Comparison of ENCODE assay signal across 1 cellular context in the genomic region with DNA sequence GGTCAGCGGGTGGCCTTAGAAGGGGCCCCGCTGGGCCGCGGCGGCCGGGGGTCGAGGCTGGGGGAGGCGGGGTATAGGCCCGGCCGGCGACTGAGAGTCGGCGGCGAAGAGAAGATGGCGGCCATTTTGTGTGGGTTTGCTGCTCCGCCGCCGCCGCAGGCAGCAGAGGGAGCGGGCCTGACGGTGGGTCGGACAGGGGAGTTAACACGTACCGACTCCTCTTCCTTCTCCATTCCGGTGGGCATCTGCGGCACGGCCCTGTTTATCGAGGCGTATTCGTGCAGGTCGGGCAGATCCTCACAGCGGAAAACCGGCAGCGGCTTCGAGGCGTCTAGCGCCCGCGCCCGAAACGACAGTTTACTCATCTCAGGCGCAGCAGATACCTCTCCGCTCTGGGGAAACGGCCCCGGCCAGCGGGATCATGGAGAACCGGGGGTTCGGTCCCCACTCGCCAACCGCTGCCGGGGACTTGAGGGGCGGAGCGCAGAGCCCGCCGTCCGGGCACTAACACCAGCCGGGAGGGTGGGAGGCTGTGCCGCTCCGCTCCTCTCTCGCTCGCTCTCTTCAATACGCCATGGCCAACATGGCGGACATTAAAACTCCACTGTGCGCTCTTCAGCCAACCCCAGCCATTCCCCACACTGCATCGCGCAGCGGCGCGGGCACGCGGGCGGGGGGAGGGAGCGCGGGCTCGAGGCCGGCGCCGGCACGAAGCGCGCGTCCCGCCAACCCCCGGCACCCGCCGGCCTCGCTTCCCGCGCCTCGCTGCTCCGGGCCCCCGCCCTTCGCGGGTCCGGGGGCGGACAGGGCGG.
TF ChIP-seq lines count a peak whose summit lies in the region.

A gene with protein sequence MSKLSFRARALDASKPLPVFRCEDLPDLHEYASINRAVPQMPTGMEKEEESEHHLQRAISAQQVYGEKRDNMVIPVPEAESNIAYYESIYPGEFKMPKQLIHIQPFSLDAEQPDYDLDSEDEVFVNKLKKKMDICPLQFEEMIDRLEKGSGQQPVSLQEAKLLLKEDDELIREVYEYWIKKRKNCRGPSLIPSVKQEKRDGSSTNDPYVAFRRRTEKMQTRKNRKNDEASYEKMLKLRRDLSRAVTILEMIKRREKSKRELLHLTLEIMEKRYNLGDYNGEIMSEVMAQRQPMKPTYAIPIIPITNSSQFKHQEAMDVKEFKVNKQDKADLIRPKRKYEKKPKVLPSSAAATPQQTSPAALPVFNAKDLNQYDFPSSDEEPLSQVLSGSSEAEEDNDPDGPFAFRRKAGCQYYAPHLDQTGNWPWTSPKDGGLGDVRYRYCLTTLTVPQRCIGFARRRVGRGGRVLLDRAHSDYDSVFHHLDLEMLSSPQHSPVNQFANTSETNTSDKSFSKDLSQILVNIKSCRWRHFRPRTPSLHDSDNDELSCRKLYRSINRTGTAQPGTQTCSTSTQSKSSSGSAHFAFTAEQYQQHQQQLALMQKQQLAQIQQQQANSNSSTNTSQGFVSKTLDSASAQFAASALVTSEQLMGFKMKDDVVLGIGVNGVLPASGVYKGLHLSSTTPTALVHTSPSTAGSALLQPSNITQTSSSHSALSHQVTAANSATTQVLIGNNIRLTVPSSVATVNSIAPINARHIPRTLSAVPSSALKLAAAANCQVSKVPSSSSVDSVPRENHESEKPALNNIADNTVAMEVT (minus strand): TSS at position 608 of the 812 bp plus-strand sequence. CDS start 243 bp downstream, at position 365.

TF ChIP-seq in WTC11, 78 proteins besides CTCF, POLR2A, EP300 and RAD21 (continued from another document and continues in another):
- TF ChIP-seq, protein P1, sequence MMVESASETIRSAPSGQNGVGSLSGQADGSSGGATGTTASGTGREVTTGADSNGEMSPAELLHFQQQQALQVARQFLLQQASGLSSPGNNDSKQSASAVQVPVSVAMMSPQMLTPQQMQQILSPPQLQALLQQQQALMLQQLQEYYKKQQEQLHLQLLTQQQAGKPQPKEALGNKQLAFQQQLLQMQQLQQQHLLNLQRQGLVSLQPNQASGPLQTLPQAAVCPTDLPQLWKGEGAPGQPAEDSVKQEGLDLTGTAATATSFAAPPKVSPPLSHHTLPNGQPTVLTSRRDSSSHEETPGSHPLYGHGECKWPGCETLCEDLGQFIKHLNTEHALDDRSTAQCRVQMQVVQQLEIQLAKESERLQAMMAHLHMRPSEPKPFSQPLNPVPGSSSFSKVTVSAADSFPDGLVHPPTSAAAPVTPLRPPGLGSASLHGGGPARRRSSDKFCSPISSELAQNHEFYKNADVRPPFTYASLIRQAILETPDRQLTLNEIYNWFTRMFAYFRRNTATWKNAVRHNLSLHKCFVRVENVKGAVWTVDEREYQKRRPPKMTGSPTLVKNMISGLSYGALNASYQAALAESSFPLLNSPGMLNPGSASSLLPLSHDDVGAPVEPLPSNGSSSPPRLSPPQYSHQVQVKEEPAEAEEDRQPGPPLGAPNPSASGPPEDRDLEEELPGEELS (CRISPR knock-in tag; IDR thresholded peaks at IDR 0.05), result no peak
- TF ChIP-seq, protein P2, sequence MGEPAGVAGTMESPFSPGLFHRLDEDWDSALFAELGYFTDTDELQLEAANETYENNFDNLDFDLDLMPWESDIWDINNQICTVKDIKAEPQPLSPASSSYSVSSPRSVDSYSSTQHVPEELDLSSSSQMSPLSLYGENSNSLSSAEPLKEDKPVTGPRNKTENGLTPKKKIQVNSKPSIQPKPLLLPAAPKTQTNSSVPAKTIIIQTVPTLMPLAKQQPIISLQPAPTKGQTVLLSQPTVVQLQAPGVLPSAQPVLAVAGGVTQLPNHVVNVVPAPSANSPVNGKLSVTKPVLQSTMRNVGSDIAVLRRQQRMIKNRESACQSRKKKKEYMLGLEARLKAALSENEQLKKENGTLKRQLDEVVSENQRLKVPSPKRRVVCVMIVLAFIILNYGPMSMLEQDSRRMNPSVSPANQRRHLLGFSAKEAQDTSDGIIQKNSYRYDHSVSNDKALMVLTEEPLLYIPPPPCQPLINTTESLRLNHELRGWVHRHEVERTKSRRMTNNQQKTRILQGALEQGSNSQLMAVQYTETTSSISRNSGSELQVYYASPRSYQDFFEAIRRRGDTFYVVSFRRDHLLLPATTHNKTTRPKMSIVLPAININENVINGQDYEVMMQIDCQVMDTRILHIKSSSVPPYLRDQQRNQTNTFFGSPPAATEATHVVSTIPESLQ (CRISPR knock-in tag; IDR thresholded peaks at IDR 0.05), result no peak
- no peak for TF ChIP-seq GTF2I (CRISPR knock-in tag; conservative IDR thresholded peaks at IDR 0.05)
- TF ChIP-seq RORB (CRISPR knock-in tag; IDR thresholded peaks at IDR 0.05), result no peak
- TF ChIP-seq NFE2L1 (CRISPR knock-in tag; IDR thresholded peaks at IDR 0.05), result 0 out of 2 replicates have a peak, but pooled peaks have one; percentile 6
- peak; percentile 88; the same call in 1 of the 2 replicates for TF ChIP-seq FOXP1 (CRISPR knock-in tag; IDR thresholded peaks at IDR 0.05; ENCODE audit: borderline replicate concordance)
- TF ChIP-seq NFYB (CRISPR knock-in tag; conservative IDR thresholded peaks at IDR 0.05; ENCODE audit: low read depth), result 0 out of 2 replicates have a peak, but pooled peaks have one; percentile 9
- TF ChIP-seq, protein P3, sequence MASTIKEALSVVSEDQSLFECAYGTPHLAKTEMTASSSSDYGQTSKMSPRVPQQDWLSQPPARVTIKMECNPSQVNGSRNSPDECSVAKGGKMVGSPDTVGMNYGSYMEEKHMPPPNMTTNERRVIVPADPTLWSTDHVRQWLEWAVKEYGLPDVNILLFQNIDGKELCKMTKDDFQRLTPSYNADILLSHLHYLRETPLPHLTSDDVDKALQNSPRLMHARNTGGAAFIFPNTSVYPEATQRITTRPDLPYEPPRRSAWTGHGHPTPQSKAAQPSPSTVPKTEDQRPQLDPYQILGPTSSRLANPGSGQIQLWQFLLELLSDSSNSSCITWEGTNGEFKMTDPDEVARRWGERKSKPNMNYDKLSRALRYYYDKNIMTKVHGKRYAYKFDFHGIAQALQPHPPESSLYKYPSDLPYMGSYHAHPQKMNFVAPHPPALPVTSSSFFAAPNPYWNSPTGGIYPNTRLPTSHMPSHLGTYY (CRISPR knock-in tag; IDR thresholded peaks at IDR 0.05), result no peak
- no peak; the same call in 1 of the 2 replicates for TF ChIP-seq ZNF219 (CRISPR knock-in tag; IDR thresholded peaks at IDR 0.05; ENCODE audit: borderline replicate concordance)
- TF ChIP-seq, protein P4, sequence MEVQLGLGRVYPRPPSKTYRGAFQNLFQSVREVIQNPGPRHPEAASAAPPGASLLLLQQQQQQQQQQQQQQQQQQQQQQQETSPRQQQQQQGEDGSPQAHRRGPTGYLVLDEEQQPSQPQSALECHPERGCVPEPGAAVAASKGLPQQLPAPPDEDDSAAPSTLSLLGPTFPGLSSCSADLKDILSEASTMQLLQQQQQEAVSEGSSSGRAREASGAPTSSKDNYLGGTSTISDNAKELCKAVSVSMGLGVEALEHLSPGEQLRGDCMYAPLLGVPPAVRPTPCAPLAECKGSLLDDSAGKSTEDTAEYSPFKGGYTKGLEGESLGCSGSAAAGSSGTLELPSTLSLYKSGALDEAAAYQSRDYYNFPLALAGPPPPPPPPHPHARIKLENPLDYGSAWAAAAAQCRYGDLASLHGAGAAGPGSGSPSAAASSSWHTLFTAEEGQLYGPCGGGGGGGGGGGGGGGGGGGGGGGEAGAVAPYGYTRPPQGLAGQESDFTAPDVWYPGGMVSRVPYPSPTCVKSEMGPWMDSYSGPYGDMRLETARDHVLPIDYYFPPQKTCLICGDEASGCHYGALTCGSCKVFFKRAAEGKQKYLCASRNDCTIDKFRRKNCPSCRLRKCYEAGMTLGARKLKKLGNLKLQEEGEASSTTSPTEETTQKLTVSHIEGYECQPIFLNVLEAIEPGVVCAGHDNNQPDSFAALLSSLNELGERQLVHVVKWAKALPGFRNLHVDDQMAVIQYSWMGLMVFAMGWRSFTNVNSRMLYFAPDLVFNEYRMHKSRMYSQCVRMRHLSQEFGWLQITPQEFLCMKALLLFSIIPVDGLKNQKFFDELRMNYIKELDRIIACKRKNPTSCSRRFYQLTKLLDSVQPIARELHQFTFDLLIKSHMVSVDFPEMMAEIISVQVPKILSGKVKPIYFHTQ (CRISPR knock-in tag; IDR thresholded peaks at IDR 0.05), result peak; percentile 60; the same call in 1 of the 2 replicates
- no peak for TF ChIP-seq ATF1 (CRISPR knock-in tag; IDR thresholded peaks at IDR 0.05)
- no peak for TF ChIP-seq NR2C2 (CRISPR knock-in tag; IDR thresholded peaks at IDR 0.05)
- TF ChIP-seq MYBL2 (CRISPR knock-in tag; IDR thresholded peaks at IDR 0.05), result peak; percentile 55
- TF ChIP-seq, protein P5, sequence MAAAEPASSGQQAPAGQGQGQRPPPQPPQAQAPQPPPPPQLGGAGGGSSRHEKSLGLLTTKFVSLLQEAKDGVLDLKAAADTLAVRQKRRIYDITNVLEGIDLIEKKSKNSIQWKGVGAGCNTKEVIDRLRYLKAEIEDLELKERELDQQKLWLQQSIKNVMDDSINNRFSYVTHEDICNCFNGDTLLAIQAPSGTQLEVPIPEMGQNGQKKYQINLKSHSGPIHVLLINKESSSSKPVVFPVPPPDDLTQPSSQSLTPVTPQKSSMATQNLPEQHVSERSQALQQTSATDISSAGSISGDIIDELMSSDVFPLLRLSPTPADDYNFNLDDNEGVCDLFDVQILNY (CRISPR knock-in tag; IDR thresholded peaks at IDR 0.05), result peak; percentile 38; the same call in 1 of the 2 replicates
- TF ChIP-seq RELA (CRISPR knock-in tag; IDR thresholded peaks at IDR 0.05; ENCODE audit: borderline replicate concordance), result no peak
- TF ChIP-seq, protein P6, sequence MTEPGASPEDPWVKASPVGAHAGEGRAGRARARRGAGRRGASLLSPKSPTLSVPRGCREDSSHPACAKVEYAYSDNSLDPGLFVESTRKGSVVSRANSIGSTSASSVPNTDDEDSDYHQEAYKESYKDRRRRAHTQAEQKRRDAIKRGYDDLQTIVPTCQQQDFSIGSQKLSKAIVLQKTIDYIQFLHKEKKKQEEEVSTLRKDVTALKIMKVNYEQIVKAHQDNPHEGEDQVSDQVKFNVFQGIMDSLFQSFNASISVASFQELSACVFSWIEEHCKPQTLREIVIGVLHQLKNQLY (CRISPR knock-in tag; IDR thresholded peaks at IDR 0.05), result no peak
- peak; percentile 36; the same call in 1 of the 2 replicates for TF ChIP-seq ETV6 (CRISPR knock-in tag; IDR thresholded peaks at IDR 0.05)
- TF ChIP-seq TEAD1 (CRISPR knock-in tag; IDR thresholded peaks at IDR 0.05), result peak; percentile 68
- TF ChIP-seq, protein P7, sequence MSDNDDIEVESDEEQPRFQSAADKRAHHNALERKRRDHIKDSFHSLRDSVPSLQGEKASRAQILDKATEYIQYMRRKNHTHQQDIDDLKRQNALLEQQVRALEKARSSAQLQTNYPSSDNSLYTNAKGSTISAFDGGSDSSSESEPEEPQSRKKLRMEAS (CRISPR knock-in tag; IDR thresholded peaks at IDR 0.05), result peak; percentile 64
- TF ChIP-seq, protein P8, sequence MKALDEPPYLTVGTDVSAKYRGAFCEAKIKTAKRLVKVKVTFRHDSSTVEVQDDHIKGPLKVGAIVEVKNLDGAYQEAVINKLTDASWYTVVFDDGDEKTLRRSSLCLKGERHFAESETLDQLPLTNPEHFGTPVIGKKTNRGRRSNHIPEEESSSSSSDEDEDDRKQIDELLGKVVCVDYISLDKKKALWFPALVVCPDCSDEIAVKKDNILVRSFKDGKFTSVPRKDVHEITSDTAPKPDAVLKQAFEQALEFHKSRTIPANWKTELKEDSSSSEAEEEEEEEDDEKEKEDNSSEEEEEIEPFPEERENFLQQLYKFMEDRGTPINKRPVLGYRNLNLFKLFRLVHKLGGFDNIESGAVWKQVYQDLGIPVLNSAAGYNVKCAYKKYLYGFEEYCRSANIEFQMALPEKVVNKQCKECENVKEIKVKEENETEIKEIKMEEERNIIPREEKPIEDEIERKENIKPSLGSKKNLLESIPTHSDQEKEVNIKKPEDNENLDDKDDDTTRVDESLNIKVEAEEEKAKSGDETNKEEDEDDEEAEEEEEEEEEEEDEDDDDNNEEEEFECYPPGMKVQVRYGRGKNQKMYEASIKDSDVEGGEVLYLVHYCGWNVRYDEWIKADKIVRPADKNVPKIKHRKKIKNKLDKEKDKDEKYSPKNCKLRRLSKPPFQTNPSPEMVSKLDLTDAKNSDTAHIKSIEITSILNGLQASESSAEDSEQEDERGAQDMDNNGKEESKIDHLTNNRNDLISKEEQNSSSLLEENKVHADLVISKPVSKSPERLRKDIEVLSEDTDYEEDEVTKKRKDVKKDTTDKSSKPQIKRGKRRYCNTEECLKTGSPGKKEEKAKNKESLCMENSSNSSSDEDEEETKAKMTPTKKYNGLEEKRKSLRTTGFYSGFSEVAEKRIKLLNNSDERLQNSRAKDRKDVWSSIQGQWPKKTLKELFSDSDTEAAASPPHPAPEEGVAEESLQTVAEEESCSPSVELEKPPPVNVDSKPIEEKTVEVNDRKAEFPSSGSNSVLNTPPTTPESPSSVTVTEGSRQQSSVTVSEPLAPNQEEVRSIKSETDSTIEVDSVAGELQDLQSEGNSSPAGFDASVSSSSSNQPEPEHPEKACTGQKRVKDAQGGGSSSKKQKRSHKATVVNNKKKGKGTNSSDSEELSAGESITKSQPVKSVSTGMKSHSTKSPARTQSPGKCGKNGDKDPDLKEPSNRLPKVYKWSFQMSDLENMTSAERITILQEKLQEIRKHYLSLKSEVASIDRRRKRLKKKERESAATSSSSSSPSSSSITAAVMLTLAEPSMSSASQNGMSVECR (CRISPR knock-in tag; IDR thresholded peaks at IDR 0.05; ENCODE audit: borderline replicate concordance), result peak; percentile 33; the same call in 1 of the 2 replicates
- TF ChIP-seq EMX1 (CRISPR knock-in tag; IDR thresholded peaks at IDR 0.05), result peak; percentile 84; the same call in 1 of the 2 replicates
- TF ChIP-seq, protein P9, sequence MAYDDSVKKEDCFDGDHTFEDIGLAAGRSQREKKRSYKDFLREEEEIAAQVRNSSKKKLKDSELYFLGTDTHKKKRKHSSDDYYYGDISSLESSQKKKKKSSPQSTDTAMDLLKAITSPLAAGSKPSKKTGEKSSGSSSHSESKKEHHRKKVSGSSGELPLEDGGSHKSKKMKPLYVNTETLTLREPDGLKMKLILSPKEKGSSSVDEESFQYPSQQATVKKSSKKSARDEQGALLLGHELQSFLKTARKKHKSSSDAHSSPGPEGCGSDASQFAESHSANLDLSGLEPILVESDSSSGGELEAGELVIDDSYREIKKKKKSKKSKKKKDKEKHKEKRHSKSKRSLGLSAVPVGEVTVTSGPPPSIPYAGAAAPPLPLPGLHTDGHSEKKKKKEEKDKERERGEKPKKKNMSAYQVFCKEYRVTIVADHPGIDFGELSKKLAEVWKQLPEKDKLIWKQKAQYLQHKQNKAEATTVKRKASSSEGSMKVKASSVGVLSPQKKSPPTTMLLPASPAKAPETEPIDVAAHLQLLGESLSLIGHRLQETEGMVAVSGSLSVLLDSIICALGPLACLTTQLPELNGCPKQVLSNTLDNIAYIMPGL (CRISPR knock-in tag; IDR thresholded peaks at IDR 0.05), result 0 out of 2 replicates have a peak, but pooled peaks have one; percentile 87
- TF ChIP-seq GRHL2 (CRISPR knock-in tag; IDR thresholded peaks at IDR 0.05; ENCODE audit: insufficient replicate concordance, severe bottlenecking), result no peak
